21 cellular contexts compared by ENCODE assay signal in the genomic region with DNA sequence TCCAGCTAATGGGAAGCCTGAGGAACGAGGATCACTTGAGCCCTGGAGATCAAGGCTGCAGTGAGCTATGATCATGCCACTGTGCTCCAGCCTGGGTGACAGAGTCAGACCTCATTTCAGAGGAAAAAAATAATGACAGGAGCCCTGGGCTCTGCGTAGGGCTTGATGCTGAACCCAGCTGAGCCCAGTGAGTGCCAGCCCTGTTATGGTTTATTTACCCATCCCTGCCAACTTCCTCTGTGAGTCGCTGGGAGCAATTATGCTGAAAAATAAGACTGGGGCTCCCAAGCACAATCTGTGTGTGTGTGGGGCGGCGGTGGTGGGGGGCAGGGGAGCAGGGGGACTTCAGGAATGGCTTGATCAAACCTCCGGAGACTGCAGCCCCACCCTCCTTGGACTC.
"Had no signal": no experiment of that assay in that cellular context is flagged by ENCODE, and none has a peak within 500 bp of the region (broad histone marks: within the 10 kb centered on the region; RNA-seq: fewer than 3 reads in every experiment).

No MANE protein-coding gene starts in this region.

- FAIRE-seq: endometrium, small intestine had no signal

- H3K36me3 ChIP-seq: heart left ventricle, stomach, uterus had no signal

- H3K4me1 ChIP-seq: heart left ventricle, stomach, uterus had no signal

- H3K27ac ChIP-seq: coronary artery, heart left ventricle, stomach, uterus had no signal

- H3K9me3 ChIP-seq: heart left ventricle, stomach, uterus had no signal

- H3K27me3 ChIP-seq: heart left ventricle, uterus had no signal

- ATAC-seq: heart left ventricle; left cardiac atrium; naive thymus-derived CD4-positive, alpha-beta T cell; sciatic nerve; stimulated activated memory B cell treated with anti-CD40 and anti-IgM and Interleukin-4, amounts not matched to agents 10 μg/mL and 1 μg/mL and 100 μg/mL, for 72 hours had no signal

- H3K4me3 ChIP-seq: coronary artery, heart left ventricle, stomach, uterus had no signal

- DNase-seq: activated CD4-positive, alpha-beta T cell treated with anti-CD3 and anti-CD28 coated beads for 4 hours; activated CD4-positive, alpha-beta T cell treated with anti-CD3 and anti-CD28 coated beads, Interleukin-2, amount 50 U/mL, for 48 hours; activated CD4-positive, CD25-positive, alpha-beta regulatory T cell; activated CD8-positive, alpha-beta memory T cell treated with anti-CD3 and anti-CD28 coated beads, Interleukin-2, amount 50 U/mL, for 48 hours; activated naive CD4-positive, alpha-beta T cell treated with anti-CD3 and anti-CD28 coated beads, Interleukin-2, amount 10 ng/mL, durations not matched to agents 7 days and 5 days; activated T-cell treated with anti-CD3 and anti-CD28 coated beads, Interleukin-2, amount 50 U/mL, for 48 hours; cerebellar nuclear complex; heart left ventricle; left cardiac atrium; mesendoderm; naive thymus-derived CD4-positive, alpha-beta T cell; occipital lobe; small intestine; stimulated activated CD4-positive, alpha-beta T cell treated with anti-CD3 and anti-CD28 coated beads, Interleukin-15, amount 100 ng/mL, for 24 hours; stomach; trophoblast cell; uterus had no signal
